1 cellular context compared by ENCODE assay signal in genomic region chr9:119968837-119969707, GRCh38.
A peak's percentile ranks its signal among the peaks of the same experiment; 100 is the strongest.
TF ChIP-seq lines count a peak whose summit lies in the region.

No MANE protein-coding gene starts in this region.

TF ChIP-seq in IMR-90, 13 proteins besides CTCF, POLR2A, EP300 and RAD21:
- TF ChIP-seq ELK1 (IDR thresholded peaks at IDR 0.05; ENCODE audit: borderline replicate concordance, low read depth, low read length) (no peak), SMC3 (IDR thresholded peaks at IDR 0.05; ENCODE audit: low read depth, low read length) (peak; percentile 82)
